ENCODE assay signal across 8 cellular contexts in the genomic region with DNA sequence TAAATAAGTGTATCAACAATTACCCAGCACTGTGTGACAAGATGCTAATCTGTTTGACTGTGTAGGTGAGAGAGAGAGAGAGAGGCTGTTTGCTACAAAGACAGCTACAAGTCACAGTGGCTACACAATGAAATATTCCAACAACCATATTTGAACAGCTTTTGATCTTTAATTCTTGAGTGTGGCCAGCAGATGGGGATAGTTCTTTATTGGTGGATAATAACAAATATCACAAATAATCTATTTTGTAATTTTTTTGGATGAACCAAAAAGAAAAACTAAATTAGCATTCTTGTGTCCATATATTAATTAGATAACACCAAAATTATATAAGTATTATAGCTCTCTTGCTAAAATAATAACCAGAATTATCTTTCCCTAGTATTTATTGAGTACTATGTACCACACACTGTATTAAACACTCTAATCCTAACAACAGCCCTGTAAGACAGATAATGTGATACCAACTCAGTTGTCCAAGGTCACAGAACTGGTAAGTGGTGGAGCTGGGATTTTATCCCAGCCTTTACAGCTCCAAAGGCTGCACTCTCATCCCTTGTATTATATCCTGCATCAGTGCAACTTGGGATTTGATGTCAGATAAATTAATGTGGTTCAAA.
DNase-seq lines count a peak whose midpoint lies in the region; ATAC-seq and TF ChIP-seq lines count a peak whose summit lies in the region.

No MANE protein-coding gene starts in this region.

- H3K36me3 ChIP-seq in adipocyte (ENCODE audit: control insufficient read depth, insufficient read depth, low read length, severe bottlenecking) (no peaks in the 10 kb centered on the region), lower lobe of right lung (no peaks in the 10 kb centered on the region), spleen (no peaks in the 10 kb centered on the region)

- H3K9ac ChIP-seq in adipocyte (ENCODE audit: low read length): no peak overlapping the region

- H3K27ac ChIP-seq in lower lobe of right lung (no peak overlapping the region), spleen (no peak overlapping the region)

- H3K9me3 ChIP-seq in adipocyte (ENCODE audit: control insufficient read depth, low read length) (no peaks in the 10 kb centered on the region), lower lobe of right lung (no peaks in the 10 kb centered on the region), spleen (no peaks in the 10 kb centered on the region)

- no peaks in the 10 kb centered on the region for H3K4me1 ChIP-seq in adipocyte (ENCODE audit: control insufficient read depth, insufficient read depth, low read length)
- H3K4me1 ChIP-seq in lower lobe of right lung: no peaks in the 10 kb centered on the region
- H3K4me1 ChIP-seq in spleen: no peaks in the 10 kb centered on the region

- TF ChIP-seq POLR2A in spleen (IDR thresholded peaks at IDR 0.05): no peak

- ATAC-seq in lower lobe of right lung (peak in 1 of 2 donors; percentile 62), GM21786 (IDR thresholded peaks at IDR 0.05; ENCODE audit: unreplicated experiment) (no peak)

- H3K27me3 ChIP-seq in adipocyte (replicated peaks; ENCODE audit: control insufficient read depth, insufficient read depth, low read length) (no peaks in the 10 kb centered on the region), lower lobe of right lung (ENCODE audit: low read depth) (no peaks in the 10 kb centered on the region), spleen (replicated peaks in 1 of 7) (no peaks in the 10 kb centered on the region)

- peak; percentile 67 for TF ChIP-seq CTCF in LNCAP (IDR thresholded peaks at IDR 0.05)
- TF ChIP-seq CTCF in lower lobe of right lung (IDR thresholded peaks at IDR 0.05): peak; percentile 38
- peak in 4 of 11 experiments; percentile 19 to 37 (median 32) for TF ChIP-seq CTCF in spleen (IDR thresholded peaks at IDR 0.05 in 8 of 11, conservative IDR thresholded peaks at IDR 0.05 in 3 of 11)

- peak; percentile 45 for DNase-seq in D341Med (ENCODE audit: low spot score)
- DNase-seq in adipocyte (ENCODE audit: low read depth): peak; percentile 75
- no peak for DNase-seq in lower lobe of right lung
- no peak for DNase-seq in spleen
- no peak for DNase-seq in GF-D8 (lab: John Stamatoyannopoulos, UW)
- DNase-seq in activated naive CD4-positive, alpha-beta T cell (lab: John Stamatoyannopoulos, UW): no peak

- H3K4me3 ChIP-seq in adipocyte (ENCODE audit: low read length): no peak overlapping the region
- no peak overlapping the region for H3K4me3 ChIP-seq in lower lobe of right lung
- no peak overlapping the region for H3K4me3 ChIP-seq in spleen

- intact Hi-C loops in lower lobe of right lung (cut with DNase I) (no loop called here), spleen (cut with DNase I; ENCODE audit: low total_unique reads) (no loop called here)

Comparison
In these comparisons a context has a peak if more than half of its experiments do, and no peak if none do; other contexts are left out.
1. DNase-seq: peak in D341Med (single experiment) and adipocyte (single experiment); none in lower lobe of right lung (single experiment), spleen (single experiment), GF-D8 (single experiment) and activated naive CD4-positive, alpha-beta T cell (0 of 4).